27 cellular contexts compared by ENCODE assay signal in genomic region chr2:2600466-2600865, GRCh38.
"Had no signal": no experiment of that assay in that cellular context is flagged by ENCODE, and none has a peak within 500 bp of the region (broad histone marks: within the 10 kb centered on the region; RNA-seq: fewer than 3 reads in every experiment).

No MANE protein-coding gene starts in this region.

- H3K36me3 Mint-ChIP-seq: activated CD8-positive, alpha-beta memory T cell treated with anti-CD3 and anti-CD28 coated beads, Interleukin-2, amount 10 ng/mL, durations not matched to agents 7 days and 5 days; T-cell had no signal

- H3K4me1 Mint-ChIP-seq: activated B cell treated with CpG ODN at 0.5 μM for 24 hours; activated CD4-positive, alpha-beta T cell treated with anti-CD3 and anti-CD28 coated beads, Interleukin-2, amount 10 ng/mL, durations not matched to agents 24 days and 14 days; activated CD8-positive, alpha-beta memory T cell treated with anti-CD3 and anti-CD28 coated beads, Interleukin-2, amount 10 ng/mL, durations not matched to agents 7 days and 5 days; activated naive CD4-positive, alpha-beta T cell treated with anti-CD3 and anti-CD28 coated beads, Interleukin-2, amount 50 U/mL, for 24 hours; IgD-negative memory B cell; T-cell had no signal

- H3K9me3 Mint-ChIP-seq: activated B cell treated with CpG ODN at 0.5 μM for 24 hours had no signal

- H3K27me3 ChIP-seq: body of pancreas had no signal

- H3K27ac Mint-ChIP-seq: activated B cell treated with CpG ODN at 0.5 μM for 24 hours; activated CD4-positive, alpha-beta T cell treated with anti-CD3 and anti-CD28 coated beads, Interleukin-2, amount 10 ng/mL, durations not matched to agents 24 days and 14 days; activated CD8-positive, alpha-beta memory T cell treated with anti-CD3 and anti-CD28 coated beads, Interleukin-2, amount 10 ng/mL, durations not matched to agents 7 days and 5 days; activated naive CD4-positive, alpha-beta T cell treated with anti-CD3 and anti-CD28 coated beads, Interleukin-2, amount 50 U/mL, for 24 hours; activated T-cell treated with anti-CD3 and anti-CD28 coated beads, Interleukin-2, amount 50 U/mL, for 24 hours; activated T-helper 1 cell treated with anti-CD3 and anti-CD28 coated beads, Interleukin-12 subunit alpha, Interleukin-12 subunit beta, Interleukin-2, Interleukin-4 antibody, amounts not matched to agents 30 ng/mL and 10 ng/mL and 1 ng/mL, durations not matched to agents 14 hours and 24 hours and 36 hours; IgD-negative memory B cell; T-cell had no signal

- H3K9me3 ChIP-seq: body of pancreas had no signal

- ATAC-seq: activated CD8-positive, alpha-beta memory T cell treated with anti-CD3 and anti-CD28 coated beads, Interleukin-2, amount 10 ng/mL, durations not matched to agents 7 days and 5 days; body of pancreas; T-cell had no signal

- DNase-seq: activated B cell treated with CpG ODN at 0.5 μM for 24 hours; activated CD4-positive, alpha-beta T cell treated with anti-CD3 and anti-CD28 coated beads for 1 hour; activated CD4-positive, alpha-beta T cell treated with anti-CD3 and anti-CD28 coated beads, Interleukin-2, amount 10 ng/mL, durations not matched to agents 24 days and 14 days; activated CD4-positive, alpha-beta T cell treated with anti-CD3 and anti-CD28 coated beads, Interleukin-2, amount 50 U/mL, for 48 hours; activated CD8-positive, alpha-beta memory T cell treated with anti-CD3 and anti-CD28 coated beads, Interleukin-2, amount 10 ng/mL, durations not matched to agents 7 days and 5 days; activated effector memory CD4-positive, alpha-beta T cell treated with Interleukin-2 at 50 U/mL for 16 hours; activated naive CD4-positive, alpha-beta T cell; activated T-cell treated with anti-CD3 and anti-CD28 coated beads, Interleukin-2, amount 50 U/mL, for 24 hours; aorta; body of pancreas; KG1; NCI-H1048; NCI-H1417; NCI-H2029; NCI-H2107; NCI-H2171 treated with DMSO at 0.1 percent for 48 hours; NCI-H226; NCI-H526 treated with DMSO at 0.1 percent for 48 hours; NCI-H82; T-cell; T-helper 2 cell; T1000 had no signal

- H3K27me3 Mint-ChIP-seq: activated B cell treated with CpG ODN at 0.5 μM for 24 hours; activated CD8-positive, alpha-beta memory T cell treated with anti-CD3 and anti-CD28 coated beads, Interleukin-2, amount 10 ng/mL, durations not matched to agents 7 days and 5 days; IgD-negative memory B cell had no signal

- H3K4me1 ChIP-seq: body of pancreas had no signal

- H3K4me3 ChIP-seq: body of pancreas, SK-N-MC had no signal

- H3K4me3 Mint-ChIP-seq: activated B cell treated with CpG ODN at 0.5 μM for 24 hours; activated CD4-positive, alpha-beta T cell treated with anti-CD3 and anti-CD28 coated beads, Interleukin-2, amount 10 ng/mL, durations not matched to agents 24 days and 14 days; activated CD8-positive, alpha-beta memory T cell treated with anti-CD3 and anti-CD28 coated beads, Interleukin-2, amount 10 ng/mL, durations not matched to agents 7 days and 5 days; activated naive CD4-positive, alpha-beta T cell treated with anti-CD3 and anti-CD28 coated beads, Interleukin-2, amount 50 U/mL, for 24 hours; activated T-cell treated with anti-CD3 and anti-CD28 coated beads, Interleukin-2, amount 50 U/mL, for 24 hours; activated T-helper 1 cell treated with anti-CD3 and anti-CD28 coated beads, Interleukin-12 subunit alpha, Interleukin-12 subunit beta, Interleukin-2, Interleukin-4 antibody, amounts not matched to agents 30 ng/mL and 10 ng/mL and 1 ng/mL, durations not matched to agents 14 hours and 24 hours and 36 hours; IgD-negative memory B cell; T-cell had no signal

- H3K27ac ChIP-seq: body of pancreas, SK-N-MC had no signal

- FAIRE-seq: TTC549 had no signal
